Comparison of ENCODE assay signal across 14 cellular contexts in genomic region chr11:96051820-96052219, GRCh38.
DNase-seq lines count a peak whose midpoint lies in the region; ATAC-seq, FAIRE-seq and TF ChIP-seq lines count a peak whose summit lies in the region.
"Had no signal": no experiment of that assay in that cellular context is flagged by ENCODE, and none has a peak within 500 bp of the region (broad histone marks: within the 10 kb centered on the region; RNA-seq: fewer than 3 reads in every experiment).

No MANE protein-coding gene starts in this region.

- H3K9me3 ChIP-seq in neural progenitor cell (ENCODE audit: low read depth), result no peaks in the 10 kb centered on the region
- H3K9me3 ChIP-seq: pancreas had no signal

- H4K20me1 ChIP-seq in neural progenitor cell (ENCODE audit: low read depth), result no peaks in the 10 kb centered on the region

- H3K9ac ChIP-seq in neural progenitor cell, result no peak overlapping the region

- no peaks in the 10 kb centered on the region for H3K27me3 ChIP-seq in neural progenitor cell
- H3K27me3 ChIP-seq: pancreas had no signal

- ATAC-seq in HG02763 (IDR thresholded peaks at IDR 0.05; ENCODE audit: unreplicated experiment) (peak; percentile 84), HG03571 (IDR thresholded peaks at IDR 0.05; ENCODE audit: unreplicated experiment) (peak; percentile 88)
- ATAC-seq: HCT116, pancreas had no signal

- no peak overlapping the region for H3K4me3 ChIP-seq in neural progenitor cell
- H3K4me3 ChIP-seq: coronary artery, pancreas, SK-N-MC had no signal

- peaks cover 61% of the 10 kb centered on the region for H3K4me1 Mint-ChIP-seq in neural progenitor cell

- H3K4me2 ChIP-seq in neural progenitor cell, result no peak overlapping the region

- H3K27me3 Mint-ChIP-seq in neural progenitor cell (ENCODE audit: insufficient read depth, low read depth), result no peaks in the 10 kb centered on the region
- H3K27me3 Mint-ChIP-seq: CD4-positive, alpha-beta memory T cell had no signal

- H2AFZ ChIP-seq in neural progenitor cell (replicated peaks), result no peak overlapping the region

- DNase-seq in GM12891 (ENCODE audit: insufficient read length, low spot score) (no peak), GM19240 (ENCODE audit: insufficient read length, low spot score) (peak; percentile 33), NCI-H128 (lab: John Stamatoyannopoulos, UW; ENCODE audit: unreplicated experiment) (no peak), Kasumi-1 (lab: John Stamatoyannopoulos, UW) (no peak), neural progenitor cell (ENCODE audit: low spot score) (no peak), NCI-H1436 treated with DMSO at 0.1 percent for 48 hours (lab: John Stamatoyannopoulos, UW) (no peak)
- DNase-seq: CD4-positive, alpha-beta memory T cell; NCI-H187 treated with DMSO at 0.1 percent for 48 hours; pancreas had no signal

- peaks cover 25% of the 10 kb centered on the region for H3F3A ChIP-seq in neural progenitor cell (ENCODE audit: low read depth)

- peaks cover 29% of the 10 kb centered on the region for H3K4me1 ChIP-seq in neural progenitor cell
- H3K4me1 ChIP-seq: pancreas had no signal

- H3K36me3 ChIP-seq in neural progenitor cell, result no peaks in the 10 kb centered on the region
- H3K36me3 ChIP-seq: pancreas had no signal

- FAIRE-seq in GM12891 (lab: Jason Lieb, UNC), result peak; percentile 81
- FAIRE-seq: pancreas had no signal

- TF ChIP-seq CTCF in neural progenitor cell (IDR thresholded peaks at IDR 0.05), result no peak

- H3K4me3 Mint-ChIP-seq in neural progenitor cell, result no peak overlapping the region
- H3K4me3 Mint-ChIP-seq: CD4-positive, alpha-beta memory T cell had no signal

- TF ChIP-seq POLR2A in GM12891 (IDR thresholded peaks at IDR 0.05; ENCODE audit: low read depth, low read length), result no peak

- peaks cover 6% of the 10 kb centered on the region for H3K36me3 Mint-ChIP-seq in neural progenitor cell

- H3K9me3 Mint-ChIP-seq in neural progenitor cell, result no peaks in the 10 kb centered on the region
- H3K9me3 Mint-ChIP-seq: CD4-positive, alpha-beta memory T cell had no signal

- no peak overlapping the region for H3K27ac ChIP-seq in neural progenitor cell
- H3K27ac ChIP-seq: SK-N-MC had no signal

- no peak overlapping the region for H3K27ac Mint-ChIP-seq in neural progenitor cell
- H3K27ac Mint-ChIP-seq: CD4-positive, alpha-beta memory T cell had no signal

- no peaks in the 10 kb centered on the region for H3K79me2 ChIP-seq in neural progenitor cell (ENCODE audit: low read depth)

TF ChIP-seq in GM12891, 5 proteins besides CTCF, POLR2A, EP300 and RAD21:
- TF ChIP-seq TAF1 (IDR thresholded peaks at IDR 0.05; ENCODE audit: low read depth, low read length) (no peak), SPI1 (IDR thresholded peaks at IDR 0.05; ENCODE audit: low read depth, low read length) (peak; percentile 76), POLR2AphosphoS5 (IDR thresholded peaks at IDR 0.05; ENCODE audit: low read depth, low read length) (no peak), PAX5 (IDR thresholded peaks at IDR 0.05; ENCODE audit: insufficient read depth, low read length, severe bottlenecking) (no peak), POU2F2 (IDR thresholded peaks at IDR 0.05; ENCODE audit: low read depth, low read length) (0 out of 2 replicates have a peak, but pooled peaks have one; percentile 53)
